Comparison of ENCODE assay signal across 26 cellular contexts in the genomic region with DNA sequence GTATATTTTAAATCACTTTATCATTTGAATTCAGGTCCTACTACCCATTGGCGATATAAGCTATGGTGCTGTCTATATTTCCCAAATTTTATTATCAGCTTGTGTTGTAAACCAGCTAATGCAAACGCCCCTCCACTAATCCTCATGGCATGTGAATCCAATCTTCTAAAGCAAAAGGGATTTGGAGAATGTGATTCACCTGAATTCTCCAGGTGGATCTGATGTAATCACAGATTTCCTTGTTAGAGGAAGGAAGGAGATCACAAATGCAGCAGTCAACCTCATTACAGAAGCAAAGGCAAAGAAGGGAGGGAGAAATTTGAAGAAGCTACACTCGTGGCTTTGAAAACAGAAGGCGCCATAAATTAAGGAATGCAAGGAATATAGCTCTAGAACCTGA.
"Had no signal": no experiment of that assay in that cellular context is flagged by ENCODE, and none has a peak within 500 bp of the region (broad histone marks: within the 10 kb centered on the region; RNA-seq: fewer than 3 reads in every experiment).

No MANE protein-coding gene starts in this region.

- H3K36me3 ChIP-seq: pancreas, right atrium auricular region, spleen, thoracic aorta, vagina had no signal

- H3K9me3 ChIP-seq: pancreas, psoas muscle, right atrium auricular region, spleen, thoracic aorta, vagina had no signal

- H3K4me2 ChIP-seq: hepatocyte had no signal

- H3K27ac Mint-ChIP-seq: activated CD4-positive, alpha-beta T cell treated with anti-CD3 and anti-CD28 coated beads, Interleukin-2, amount 10 ng/mL, durations not matched to agents 7 days and 5 days; activated CD8-positive, alpha-beta memory T cell treated with anti-CD3 and anti-CD28 coated beads, Interleukin-2, amount 10 ng/mL, durations not matched to agents 7 days and 5 days; activated CD8-positive, alpha-beta T cell treated with anti-CD3 and anti-CD28 coated beads for 36 hours; activated naive CD4-positive, alpha-beta T cell treated with anti-CD3 and anti-CD28 coated beads, Interleukin-2, amount 10 ng/mL, durations not matched to agents 7 days and 5 days; mesothelial cell of epicardium; natural killer cell; T-helper 2 cell treated with Interferon-gamma antibody and Interleukin-4, amounts not matched to agents 5 μg/mL and 100 μg/mL, for 36 hours; type B pancreatic cell had no signal

- H3K4me3 Mint-ChIP-seq: activated CD4-positive, alpha-beta T cell treated with anti-CD3 and anti-CD28 coated beads, Interleukin-2, amount 10 ng/mL, durations not matched to agents 7 days and 5 days; activated CD8-positive, alpha-beta memory T cell treated with anti-CD3 and anti-CD28 coated beads, Interleukin-2, amount 10 ng/mL, durations not matched to agents 7 days and 5 days; activated CD8-positive, alpha-beta T cell treated with anti-CD3 and anti-CD28 coated beads for 36 hours; activated naive CD4-positive, alpha-beta T cell treated with anti-CD3 and anti-CD28 coated beads, Interleukin-2, amount 10 ng/mL, durations not matched to agents 7 days and 5 days; mesothelial cell of epicardium; natural killer cell; T-helper 2 cell treated with Interferon-gamma antibody and Interleukin-4, amounts not matched to agents 5 μg/mL and 100 μg/mL, for 36 hours; type B pancreatic cell had no signal

- H3K4me3 ChIP-seq: hepatocyte, lung, pancreas, psoas muscle, right atrium auricular region, spleen, thoracic aorta, vagina had no signal

- H3K4me1 ChIP-seq: pancreas, psoas muscle, right atrium auricular region, spleen, vagina had no signal

- H2AFZ ChIP-seq: hepatocyte had no signal

- H3K27me3 Mint-ChIP-seq: activated CD4-positive, alpha-beta T cell treated with anti-CD3 and anti-CD28 coated beads, Interleukin-2, amount 10 ng/mL, durations not matched to agents 7 days and 5 days; activated CD8-positive, alpha-beta memory T cell treated with anti-CD3 and anti-CD28 coated beads, Interleukin-2, amount 10 ng/mL, durations not matched to agents 7 days and 5 days; activated CD8-positive, alpha-beta T cell treated with anti-CD3 and anti-CD28 coated beads for 36 hours; activated naive CD4-positive, alpha-beta T cell treated with anti-CD3 and anti-CD28 coated beads, Interleukin-2, amount 10 ng/mL, durations not matched to agents 7 days and 5 days; type B pancreatic cell had no signal

- H3K9me3 Mint-ChIP-seq: activated CD4-positive, alpha-beta T cell treated with anti-CD3 and anti-CD28 coated beads, Interleukin-2, amount 10 ng/mL, durations not matched to agents 7 days and 5 days; activated naive CD4-positive, alpha-beta T cell treated with anti-CD3 and anti-CD28 coated beads, Interleukin-2, amount 10 ng/mL, durations not matched to agents 7 days and 5 days; mesothelial cell of epicardium; T-helper 2 cell treated with Interferon-gamma antibody and Interleukin-4, amounts not matched to agents 5 μg/mL and 100 μg/mL, for 36 hours; type B pancreatic cell had no signal

- DNase-seq: activated CD4-positive, alpha-beta T cell treated with anti-CD3 and anti-CD28 coated beads, Interleukin-2, amount 10 ng/mL, durations not matched to agents 7 days and 5 days; activated CD4-positive, CD25-positive, alpha-beta regulatory T cell treated with anti-CD3 and anti-CD28 coated beads, Interleukin-2, amount 50 U/mL, for 72 hours; activated CD8-positive, alpha-beta memory T cell treated with anti-CD3 and anti-CD28 coated beads, Interleukin-2, amount 10 ng/mL, durations not matched to agents 7 days and 5 days; activated CD8-positive, alpha-beta T cell treated with anti-CD3 and anti-CD28 coated beads for 36 hours; activated effector memory CD4-positive, alpha-beta T cell treated with anti-CD3 and anti-CD28 coated beads, Interleukin-2, amount 50 U/mL, for 16 hours; activated naive CD4-positive, alpha-beta T cell treated with anti-CD3 and anti-CD28 coated beads, Interleukin-2, amount 10 ng/mL, durations not matched to agents 7 days and 5 days; activated T-cell treated with anti-CD3 and anti-CD28 coated beads for 4 hours; amygdala; cortex of kidney; foreskin melanocyte; kidney; natural killer cell; pancreas; psoas muscle; spleen; stimulated activated CD4-positive, alpha-beta T cell treated with anti-CD3 and anti-CD28 coated beads, Interleukin-4, amount 100 ng/mL, for 1 hour; stimulated activated naive CD4-positive, alpha-beta T cell had no signal

- H3K27me3 ChIP-seq: hepatocyte, pancreas, right atrium auricular region, spleen, vagina had no signal

- H3K79me2 ChIP-seq: hepatocyte had no signal

- H3K36me3 Mint-ChIP-seq: activated CD8-positive, alpha-beta memory T cell treated with anti-CD3 and anti-CD28 coated beads, Interleukin-2, amount 10 ng/mL, durations not matched to agents 7 days and 5 days; activated naive CD4-positive, alpha-beta T cell treated with anti-CD3 and anti-CD28 coated beads, Interleukin-2, amount 10 ng/mL, durations not matched to agents 7 days and 5 days; mesothelial cell of epicardium; type B pancreatic cell had no signal

- H3K4me1 Mint-ChIP-seq: activated CD4-positive, alpha-beta T cell treated with anti-CD3 and anti-CD28 coated beads, Interleukin-2, amount 10 ng/mL, durations not matched to agents 7 days and 5 days; activated CD8-positive, alpha-beta memory T cell treated with anti-CD3 and anti-CD28 coated beads, Interleukin-2, amount 10 ng/mL, durations not matched to agents 7 days and 5 days; activated naive CD4-positive, alpha-beta T cell treated with anti-CD3 and anti-CD28 coated beads, Interleukin-2, amount 10 ng/mL, durations not matched to agents 7 days and 5 days; mesothelial cell of epicardium; natural killer cell had no signal

- H3K27ac ChIP-seq: hepatocyte, pancreas, psoas muscle, right atrium auricular region, spleen, thoracic aorta, vagina, VCaP had no signal
